In the genomic region with DNA sequence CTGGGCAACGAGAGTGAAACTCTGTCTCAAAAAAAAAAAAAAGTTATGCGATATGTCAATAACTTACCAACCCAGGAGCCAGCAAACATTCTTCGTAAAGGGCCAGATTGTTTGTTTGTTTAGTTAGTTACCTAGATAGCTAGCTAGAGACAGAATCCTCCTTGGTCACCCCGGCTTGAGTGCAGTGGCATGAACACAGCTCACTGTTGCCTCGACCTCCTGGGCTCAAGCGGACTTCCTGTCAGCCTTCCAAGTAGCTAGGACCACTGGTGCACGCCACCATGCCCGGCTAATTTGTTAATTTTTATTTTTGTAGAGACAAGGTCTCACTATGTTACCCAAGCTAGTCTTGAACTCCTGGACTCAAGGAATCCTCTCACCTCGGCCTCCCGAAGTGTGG, we compare ENCODE assay signal across 20 cellular contexts.
DNase-seq lines count a peak whose midpoint lies in the region; TF ChIP-seq lines count a peak whose summit lies in the region.
"Had no signal": no experiment of that assay in that cellular context is flagged by ENCODE, and none has a peak within 500 bp of the region (broad histone marks: within the 10 kb centered on the region; RNA-seq: fewer than 3 reads in every experiment).

No MANE protein-coding gene starts in this region.

- H3K27me3 Mint-ChIP-seq in activated CD4-positive, alpha-beta memory T cell treated with anti-CD3 and anti-CD28 coated beads, Interleukin-2, amount 10 ng/mL, durations not matched to agents 7 days and 5 days, result no peaks in the 10 kb centered on the region
- H3K27me3 Mint-ChIP-seq: CD4-positive, alpha-beta memory T cell had no signal

- no peak overlapping the region for H3K9ac ChIP-seq in neuronal stem cell (ENCODE audit: low read depth, low read length, poor library complexity)
- no peak overlapping the region for H3K9ac ChIP-seq in SK-N-SH
- H3K9ac ChIP-seq: BLaER1 had no signal

- H3F3A ChIP-seq in SK-N-SH (replicated peaks; ENCODE audit: insufficient read depth), result no peaks in the 10 kb centered on the region

- H3K79me2 ChIP-seq in OCI-LY7 (ENCODE audit: insufficient read depth, low read depth, low read length) (no peaks in the 10 kb centered on the region), SK-N-SH (ENCODE audit: insufficient read depth) (no peaks in the 10 kb centered on the region)

- WGBS in neuronal stem cell (ENCODE audit: extremely low coverage in 2 of 2, insufficient read length in 2 of 2, insufficient replicate concordance in 1 of 2), 2 donors, result no CpG with 5 or more reads among the region's 10 CpGs
- WGBS in SK-N-SH (ENCODE audit: low lambda C conversion rate), result 67% methylated on average over 10 of the region's 10 CpGs

- H3K36me3 ChIP-seq in OCI-LY7 (ENCODE audit: insufficient read depth, low read length) (no peaks in the 10 kb centered on the region), neuronal stem cell (replicated peaks in 1 of 2; ENCODE audit: control insufficient read depth in 2 of 2, insufficient read depth in 2 of 2, low read length in 2 of 2) (peaks cover 0 to 3% of the 10 kb centered on the region in 2 donors), SK-N-SH (replicated peaks in 1 of 2; ENCODE audit: control insufficient read depth in 1 of 2, insufficient read depth in 2 of 2, low read length in 1 of 2) (no peaks in the 10 kb centered on the region)
- H3K36me3 ChIP-seq: BLaER1 had no signal

- no peaks in the 10 kb centered on the region for H3K79me1 ChIP-seq in neuronal stem cell (ENCODE audit: low read depth, low read length)

- H3K9me3 ChIP-seq in OCI-LY7 (ENCODE audit: low read length), result no peaks in the 10 kb centered on the region
- H3K9me3 ChIP-seq in neuronal stem cell (replicated peaks in 1 of 2; ENCODE audit: control insufficient read depth in 2 of 2, insufficient read depth in 1 of 2, low read depth in 1 of 2, low read length in 2 of 2), result peaks cover 0 to 2% of the 10 kb centered on the region in 2 donors
- no peaks in the 10 kb centered on the region for H3K9me3 ChIP-seq in SK-N-SH
- H3K9me3 ChIP-seq: BLaER1 had no signal

- H3K4me1 ChIP-seq in OCI-LY7 (ENCODE audit: insufficient read depth, low read length, poor library complexity, severe bottlenecking) (peaks cover 8% of the 10 kb centered on the region), neuronal stem cell (ENCODE audit: control insufficient read depth in 2 of 2, insufficient read depth in 1 of 2, low read depth in 1 of 2, low read length in 2 of 2) (peaks cover 0 to 3% of the 10 kb centered on the region in 2 donors), SK-N-SH (ENCODE audit: control insufficient read depth in 1 of 2, insufficient read depth in 2 of 2, low read depth in 1 of 2, low read length in 1 of 2) (no peaks in the 10 kb centered on the region; a peak in 1 of 4 replicates)
- H3K4me1 ChIP-seq: BLaER1 had no signal

- H4K91ac ChIP-seq in neuronal stem cell (ENCODE audit: low read depth, low read length, poor library complexity), result no peak overlapping the region

- no peak overlapping the region for H2BK120ac ChIP-seq in neuronal stem cell (ENCODE audit: low read depth, low read length)

- DNase-seq in DMS53 (lab: John Stamatoyannopoulos, UW), result peak; percentile 25
- DNase-seq in DMS53 treated with DMSO at 0.1 percent for 48 hours (lab: John Stamatoyannopoulos, UW; ENCODE audit: unreplicated experiment), result no peak
- DNase-seq in OCI-LY7 (ENCODE audit: low spot score), result peak; percentile 5
- DNase-seq in neuronal stem cell (ENCODE audit: low spot score), result no peak
- DNase-seq in SK-N-SH, result no peak
- no peak for DNase-seq in NAMALWA (ENCODE audit: low spot score)
- DNase-seq in NCI-H446 treated with DMSO at 0.1 percent for 48 hours (lab: John Stamatoyannopoulos, UW), result no peak
- DNase-seq in activated CD4-positive, alpha-beta memory T cell treated with anti-CD3 and anti-CD28 coated beads, Interleukin-2, amount 10 ng/mL, durations not matched to agents 7 days and 5 days, result no peak
- DNase-seq: CD4-positive, alpha-beta memory T cell; DMS153; DND-41; EL; GOT3; H7; HFFc6; IMR-90 had no signal

- TF ChIP-seq CTCF in OCI-LY7 (conservative IDR thresholded peaks at IDR 0.05; ENCODE audit: low read length), result no peak
- no peak for TF ChIP-seq CTCF in SK-N-SH (IDR thresholded peaks at IDR 0.05)

- no peaks in the 10 kb centered on the region for H3K9me3 Mint-ChIP-seq in activated CD4-positive, alpha-beta memory T cell treated with anti-CD3 and anti-CD28 coated beads, Interleukin-2, amount 10 ng/mL, durations not matched to agents 7 days and 5 days
- H3K9me3 Mint-ChIP-seq: CD4-positive, alpha-beta memory T cell; HFFc6 had no signal

- no peaks in the 10 kb centered on the region for H3K4me1 Mint-ChIP-seq in activated CD4-positive, alpha-beta memory T cell treated with anti-CD3 and anti-CD28 coated beads, Interleukin-2, amount 10 ng/mL, durations not matched to agents 7 days and 5 days
- H3K4me1 Mint-ChIP-seq: CD14-positive monocyte; CD4-positive, alpha-beta memory T cell had no signal

- H3K23ac ChIP-seq in neuronal stem cell (ENCODE audit: low read depth, low read length, poor library complexity), result no peak overlapping the region

- no peak overlapping the region for H2BK15ac ChIP-seq in neuronal stem cell (ENCODE audit: low read length)

- no peak overlapping the region for H2AFZ ChIP-seq in OCI-LY7 (ENCODE audit: low read length)
- no peak overlapping the region for H2AFZ ChIP-seq in neuronal stem cell (ENCODE audit: low read length)
- H2AFZ ChIP-seq in SK-N-SH (ENCODE audit: low read depth), result no peak overlapping the region

- CTCF ChIA-PET in OCI-LY7 (lab: Charles Lee; ENCODE audit: unreplicated experiment), result no interaction called here
- CTCF ChIA-PET in SK-N-SH (lab: Yijun Ruan, JAX), result interaction anchor here (0.9 to 1.1 kb wide), 2 partner anchors 8 to 16 kb away, joined by 3 read pairs; no protein-coding TSS in a partner anchor
- CTCF ChIA-PET in activated CD4-positive, alpha-beta memory T cell treated with anti-CD3 and anti-CD28 coated beads, Interleukin-2, amount 10 ng/mL, durations not matched to agents 7 days and 5 days (lab: Charles Lee), result interaction anchor here (0.6 to 1.0 kb wide), 2 partner anchors 59 to 903 kb away, joined by 3 to 4 read pairs; no protein-coding TSS in a partner anchor

- no peak overlapping the region for H2BK5ac ChIP-seq in neuronal stem cell (ENCODE audit: low read length)

- intact Hi-C loops in OCI-LY7 (cut with micrococcal nuclease; ENCODE audit: unreplicated experiment), result no loop called here

- H3K14ac ChIP-seq in neuronal stem cell (ENCODE audit: low read length), result no peak overlapping the region

- H2BK12ac ChIP-seq in neuronal stem cell (ENCODE audit: low read length), result no peak overlapping the region

- no TSS peak for BruUV-seq in OCI-LY7 (replicated peaks; lab: Mats Ljungman, UMichigan)

- H4K20me1 ChIP-seq in OCI-LY7 (ENCODE audit: insufficient read depth, low read length) (no peaks in the 10 kb centered on the region), SK-N-SH (ENCODE audit: insufficient read depth) (no peaks in the 10 kb centered on the region)
- H4K20me1 ChIP-seq: BLaER1 had no signal

- peaks cover 0 to 9% (median 0%) of the 10 kb centered on the region in 3 experiments for H3K27me3 ChIP-seq in neuronal stem cell (ENCODE audit: control insufficient read depth in 3 of 3, insufficient read depth in 3 of 3, low read depth in 1 of 3, low read length in 3 of 3)
- H3K27me3 ChIP-seq in SK-N-SH (ENCODE audit: insufficient read depth), result no peaks in the 10 kb centered on the region
- H3K27me3 ChIP-seq: BLaER1 had no signal

- POLR2A ChIA-PET in OCI-LY7 (lab: Charles Lee), result interaction anchor here (0.7 kb wide), 1 partner anchor 344 kb away, joined by 4 read pairs; no protein-coding TSS in a partner anchor
- POLR2A ChIA-PET in SK-N-SH (lab: Yijun Ruan, JAX), result no interaction called here
- POLR2A ChIA-PET in activated CD4-positive, alpha-beta memory T cell treated with anti-CD3 and anti-CD28 coated beads, Interleukin-2, amount 10 ng/mL, durations not matched to agents 7 days and 5 days (lab: Charles Lee), result interaction anchor here (0.6 kb wide), 1 partner anchor 1037 kb away, joined by 4 read pairs; no protein-coding TSS in a partner anchor

- H3K4me3 ChIP-seq in OCI-LY7 (ENCODE audit: low read depth, low read length, poor library complexity, severe bottlenecking), result no peak overlapping the region
- no peak overlapping the region for H3K4me3 ChIP-seq in neuronal stem cell (ENCODE audit: low read length in 2 of 2)
- no peak overlapping the region for H3K4me3 ChIP-seq in SK-N-SH (ENCODE audit: low read depth in 2 of 2, low read length in 1 of 2)
- H3K4me3 ChIP-seq: BLaER1, GM12878 had no signal

- H3K9me2 ChIP-seq in OCI-LY7 (ENCODE audit: insufficient read depth, low read length), result no peaks in the 10 kb centered on the region
- H3K9me2 ChIP-seq in SK-N-SH, result no peaks in the 10 kb centered on the region

- no peak overlapping the region for H3K27ac ChIP-seq in OCI-LY7 (ENCODE audit: low read depth, low read length, poor library complexity, severe bottlenecking)
- H3K27ac ChIP-seq in neuronal stem cell (replicated peaks; ENCODE audit: low read length), result no peak overlapping the region
- no peak overlapping the region for H3K27ac ChIP-seq in SK-N-SH (ENCODE audit: low read depth in 2 of 2, low read length in 1 of 2)
- H3K27ac ChIP-seq: 22Rv1, BLaER1 had no signal

- peak overlapping the region; percentile 56 for H2AK5ac ChIP-seq in neuronal stem cell (ENCODE audit: low read depth, low read length)

- no peak overlapping the region for H4K8ac ChIP-seq in neuronal stem cell (ENCODE audit: low read depth, low read length)

- no peaks in the 10 kb centered on the region for H3K36me3 Mint-ChIP-seq in activated CD4-positive, alpha-beta memory T cell treated with anti-CD3 and anti-CD28 coated beads, Interleukin-2, amount 10 ng/mL, durations not matched to agents 7 days and 5 days (ENCODE audit: low read depth)
- H3K36me3 Mint-ChIP-seq: CD14-positive monocyte; CD4-positive, alpha-beta memory T cell had no signal

- H3K27ac Mint-ChIP-seq in activated CD4-positive, alpha-beta memory T cell treated with anti-CD3 and anti-CD28 coated beads, Interleukin-2, amount 10 ng/mL, durations not matched to agents 7 days and 5 days, result no peak overlapping the region
- H3K27ac Mint-ChIP-seq: CD14-positive monocyte; CD4-positive, alpha-beta memory T cell; HFFc6 had no signal

- H3K4ac ChIP-seq in neuronal stem cell (ENCODE audit: low read length), result no peak overlapping the region

- no peak for TF ChIP-seq RAD21 in SK-N-SH (IDR thresholded peaks at IDR 0.05; ENCODE audit: low read length)

- TF ChIP-seq EP300 in SK-N-SH (IDR thresholded peaks at IDR 0.05; ENCODE audit: borderline replicate concordance in 1 of 2, low read depth in 1 of 2, low read length in 1 of 2), result no peak

- H3K4me3 Mint-ChIP-seq in activated CD4-positive, alpha-beta memory T cell treated with anti-CD3 and anti-CD28 coated beads, Interleukin-2, amount 10 ng/mL, durations not matched to agents 7 days and 5 days, result no peak overlapping the region
- H3K4me3 Mint-ChIP-seq: CD14-positive monocyte; CD4-positive, alpha-beta memory T cell; HFFc6 had no signal

- H3K18ac ChIP-seq in neuronal stem cell (ENCODE audit: low read length), result no peak overlapping the region

- H3K4me2 ChIP-seq in OCI-LY7 (ENCODE audit: low read length), result peak overlapping the region; percentile 6; the same call in 1 of the 2 replicates
- H3K4me2 ChIP-seq in neuronal stem cell (ENCODE audit: insufficient read depth, low read length, poor library complexity, severe bottlenecking), result no peak overlapping the region
- H3K4me2 ChIP-seq in SK-N-SH, result no peak overlapping the region
- H3K4me2 ChIP-seq: BLaER1 had no signal

Comparison
In these comparisons a context has a peak if more than half of its experiments do, and no peak if none do; other contexts are left out.
1. DNase-seq: peak in DMS53 (single experiment) and OCI-LY7 (single experiment); none in DMS53 treated with DMSO at 0.1 percent for 48 hours (single experiment), neuronal stem cell (single experiment), SK-N-SH (single experiment), NAMALWA (single experiment), NCI-H446 treated with DMSO at 0.1 percent for 48 hours (single experiment) and activated CD4-positive, alpha-beta memory T cell treated with anti-CD3 and anti-CD28 coated beads, Interleukin-2, amount 10 ng/mL, durations not matched to agents 7 days and 5 days (single experiment).